Comparison of ENCODE assay signal across 12 cellular contexts in the genomic region with DNA sequence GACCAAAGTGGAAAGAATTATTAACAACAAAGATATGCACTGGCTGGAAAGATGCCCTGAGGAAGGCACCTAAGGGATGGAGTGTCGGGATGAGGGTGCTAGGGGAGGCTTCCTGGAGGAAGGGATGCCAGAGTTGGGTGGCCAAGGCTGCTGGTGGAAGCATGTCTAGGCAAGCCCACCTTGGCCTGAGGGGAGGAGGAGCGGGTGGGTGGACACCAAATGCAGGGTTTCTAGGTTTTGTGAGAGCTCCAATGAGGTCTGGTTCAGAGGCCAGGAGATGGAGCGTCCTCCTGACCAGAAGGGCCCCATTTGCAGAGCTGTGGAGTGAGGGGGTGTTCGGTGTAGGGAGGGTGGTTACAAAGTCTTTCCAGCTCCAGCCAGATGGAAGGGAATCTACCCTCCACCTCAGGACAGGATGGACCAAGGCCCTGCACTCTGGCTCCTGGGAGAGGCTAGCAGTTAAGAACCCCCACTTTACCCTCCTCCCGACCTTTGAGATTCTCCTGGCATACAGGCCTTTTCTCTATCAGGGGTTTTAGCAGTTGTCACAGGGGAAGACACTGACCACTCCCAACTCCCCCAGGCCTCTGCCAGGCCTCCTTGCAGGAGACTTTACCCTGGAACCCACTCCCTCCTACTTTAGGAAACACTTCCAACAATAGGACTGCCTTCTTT. TPM values are rescaled to one million over a fixed set of nuclear protein-coding genes. Genes with fewer than 3 reads are reported as not detected.
A peak's percentile ranks its signal among the peaks of the same experiment; 100 is the strongest.
DNase-seq lines count a peak whose midpoint lies in the region; ATAC-seq, FAIRE-seq and TF ChIP-seq lines count a peak whose summit lies in the region.
"Had no signal": no experiment of that assay in that cellular context is flagged by ENCODE, and none has a peak within 500 bp of the region (broad histone marks: within the 10 kb centered on the region; RNA-seq: fewer than 3 reads in every experiment).

No MANE protein-coding gene starts in this region.

- no peak for TF ChIP-seq POLR2A in H54 (IDR thresholded peaks at IDR 0.05; ENCODE audit: low read depth, low read length)

- no peak for TF ChIP-seq CTCF in Caco-2 (IDR thresholded peaks at IDR 0.05; ENCODE audit: insufficient read depth in 1 of 2, low read depth in 1 of 2, low read length in 1 of 2, severe bottlenecking in 1 of 2, unreplicated experiment in 1 of 2)

- H3K36me3 ChIP-seq in BLaER1: peaks cover 12% of the 10 kb centered on the region
- peaks cover 6% of the 10 kb centered on the region for H3K36me3 ChIP-seq in Caco-2 (ENCODE audit: control insufficient read depth, insufficient read depth, low read length)
- H3K36me3 ChIP-seq in naive thymus-derived CD4-positive, alpha-beta T cell (ENCODE audit: control insufficient read depth in 2 of 3, insufficient read depth in 3 of 3, low read length in 3 of 3): peaks cover 0 to 25% (median 11%) of the 10 kb centered on the region in 3 experiments

- H3K4me3 Mint-ChIP-seq in Caco-2 (ENCODE audit: unreplicated experiment): no peak overlapping the region
- peak overlapping the region; percentile 9 for H3K4me3 Mint-ChIP-seq in activated naive CD8-positive, alpha-beta T cell treated with anti-CD3 and anti-CD28 coated beads, Interleukin-2, amount 50 U/mL, for 24 hours
- peak overlapping the region in 4 of 10 donors; percentile 17 to 51 (median 29) for H3K4me3 Mint-ChIP-seq in naive thymus-derived CD4-positive, alpha-beta T cell
- H3K4me3 Mint-ChIP-seq: HFFc6 had no signal

- CTCF ChIA-PET in Caco-2 (lab: Charles Lee): no interaction called here
- CTCF ChIA-PET in naive thymus-derived CD4-positive, alpha-beta T cell (lab: Charles Lee): interaction anchor here (0.8 to 1.8 kb wide), 2 partner anchors 10 to 23 kb away, joined by 3 to 4 read pairs; no protein-coding TSS in a partner anchor

- H3K4me1 ChIP-seq in BLaER1 (peaks cover 81% of the 10 kb centered on the region), Caco-2 (peaks cover 18% of the 10 kb centered on the region)
- H3K4me1 ChIP-seq in naive thymus-derived CD4-positive, alpha-beta T cell (ENCODE audit: control insufficient read depth in 2 of 2, insufficient read depth in 2 of 2, low read length in 2 of 2): peaks cover 7 to 9% of the 10 kb centered on the region in 2 donors

- peak overlapping the region; percentile 27; the same call in 1 of the 2 replicates for H3K27ac ChIP-seq in BLaER1
- no peak overlapping the region for H3K27ac ChIP-seq in naive thymus-derived CD4-positive, alpha-beta T cell (ENCODE audit: low read depth, low read length)

- peaks cover 19% of the 10 kb centered on the region for H4K20me1 ChIP-seq in BLaER1

- no TSS peak for BruUV-seq in Caco-2 (replicated peaks; lab: Mats Ljungman, UMichigan)

- no peaks in the 10 kb centered on the region for H3K27me3 ChIP-seq in BLaER1
- no peaks in the 10 kb centered on the region for H3K27me3 ChIP-seq in Caco-2 (replicated peaks; ENCODE audit: control insufficient read depth, insufficient read depth, low read length)
- H3K27me3 ChIP-seq in naive thymus-derived CD4-positive, alpha-beta T cell (ENCODE audit: control insufficient read depth in 2 of 2, insufficient read depth in 2 of 2, low read length in 2 of 2): no peaks in the 10 kb centered on the region

- intact Hi-C loops in Caco-2 (cut with micrococcal nuclease; ENCODE audit: unreplicated experiment): loop anchor here (2.0 kb wide), 1 partner anchor 314 kb away; no protein-coding TSS in a partner anchor
- intact Hi-C loops in naive thymus-derived CD4-positive, alpha-beta T cell (cut with micrococcal nuclease): loop anchor here in 1 of 2 donors (5.0 kb wide), 1 partner anchor 422 kb away; a partner anchor contains a TSS

- peaks cover 26% of the 10 kb centered on the region for H3K4me1 Mint-ChIP-seq in Caco-2 (ENCODE audit: low read depth, unreplicated experiment)
- H3K4me1 Mint-ChIP-seq in activated naive CD8-positive, alpha-beta T cell treated with anti-CD3 and anti-CD28 coated beads, Interleukin-2, amount 50 U/mL, for 24 hours: peaks cover 37% of the 10 kb centered on the region
- H3K4me1 Mint-ChIP-seq in naive thymus-derived CD4-positive, alpha-beta T cell: peaks cover 17 to 41% (median 36%) of the 10 kb centered on the region in 7 donors

- POLR2A ChIA-PET in Caco-2 (lab: Charles Lee): interaction anchor here (0.6 to 1.7 kb wide), 2 partner anchors 10 to 16 kb away, joined by 4 to 5 read pairs; no protein-coding TSS in a partner anchor
- POLR2A ChIA-PET in naive thymus-derived CD4-positive, alpha-beta T cell (lab: Charles Lee): interaction anchor here (0.7 to 10.1 kb wide), 5 partner anchors 11 to 58 kb away, joined by 3 to 219 read pairs (median 86); no protein-coding TSS in a partner anchor

- H3K27ac Mint-ChIP-seq in Caco-2 (ENCODE audit: unreplicated experiment): peak overlapping the region; percentile 99
- peak overlapping the region; percentile 65 for H3K27ac Mint-ChIP-seq in activated naive CD8-positive, alpha-beta T cell treated with anti-CD3 and anti-CD28 coated beads, Interleukin-2, amount 50 U/mL, for 24 hours
- peak overlapping the region in 8 of 9 donors; percentile 1 to 95 (median 56) for H3K27ac Mint-ChIP-seq in naive thymus-derived CD4-positive, alpha-beta T cell
- H3K27ac Mint-ChIP-seq: HFFc6 had no signal

- no peak overlapping the region; the same call in 1 of the 2 replicates for H3K4me2 ChIP-seq in BLaER1

- H3K36me3 Mint-ChIP-seq in Caco-2 (ENCODE audit: insufficient read depth, unreplicated experiment): peaks cover 57% of the 10 kb centered on the region
- peaks cover 23% of the 10 kb centered on the region for H3K36me3 Mint-ChIP-seq in activated naive CD8-positive, alpha-beta T cell treated with anti-CD3 and anti-CD28 coated beads, Interleukin-2, amount 50 U/mL, for 24 hours (ENCODE audit: low read depth)
- H3K36me3 Mint-ChIP-seq in naive thymus-derived CD4-positive, alpha-beta T cell: peaks cover 9 to 20% (median 13%) of the 10 kb centered on the region in 5 donors

- no peak for ATAC-seq in activated naive CD8-positive, alpha-beta T cell treated with anti-CD3 and anti-CD28 coated beads, Interleukin-2, amount 50 U/mL, for 24 hours
- ATAC-seq in naive thymus-derived CD4-positive, alpha-beta T cell: no peak

- no peak for FAIRE-seq in H54 (lab: Jason Lieb, UNC)

- no peaks in the 10 kb centered on the region for H3K27me3 Mint-ChIP-seq in Caco-2 (ENCODE audit: insufficient read depth, unreplicated experiment)
- H3K27me3 Mint-ChIP-seq in activated naive CD8-positive, alpha-beta T cell treated with anti-CD3 and anti-CD28 coated beads, Interleukin-2, amount 50 U/mL, for 24 hours: no peaks in the 10 kb centered on the region
- H3K27me3 Mint-ChIP-seq in naive thymus-derived CD4-positive, alpha-beta T cell: no peaks in the 10 kb centered on the region

- H3K4me3 ChIP-seq in BLaER1: no peak overlapping the region
- H3K4me3 ChIP-seq in Caco-2 (ENCODE audit: low read depth, low read length): no peak overlapping the region
- H3K4me3 ChIP-seq in naive thymus-derived CD4-positive, alpha-beta T cell (ENCODE audit: low read length): no peak overlapping the region
- H3K4me3 ChIP-seq: lung had no signal

- H3K9me3 ChIP-seq in BLaER1 (no peaks in the 10 kb centered on the region), Caco-2 (no peaks in the 10 kb centered on the region)
- no peaks in the 10 kb centered on the region for H3K9me3 ChIP-seq in naive thymus-derived CD4-positive, alpha-beta T cell (ENCODE audit: control insufficient read depth in 2 of 3, low read length in 3 of 3)

- H3K9me3 Mint-ChIP-seq in Caco-2 (ENCODE audit: unreplicated experiment): no peaks in the 10 kb centered on the region
- H3K9me3 Mint-ChIP-seq in activated naive CD8-positive, alpha-beta T cell treated with anti-CD3 and anti-CD28 coated beads, Interleukin-2, amount 50 U/mL, for 24 hours: no peaks in the 10 kb centered on the region
- H3K9me3 Mint-ChIP-seq in naive thymus-derived CD4-positive, alpha-beta T cell: peaks cover 0 to 2% (median 0%) of the 10 kb centered on the region in 11 donors
- H3K9me3 Mint-ChIP-seq: HFFc6 had no signal

- no peak overlapping the region for H3K9ac ChIP-seq in BLaER1

- DNase-seq in Caco-2 (no peak), NCI-H187 treated with DMSO at 0.1 percent for 48 hours (lab: John Stamatoyannopoulos, UW) (no peak), H54 (ENCODE audit: insufficient read length, low spot score) (no peak), NCI-H345 (lab: John Stamatoyannopoulos, UW) (no peak), iPS-NIHi7 (ENCODE audit: extremely low spot score) (no peak)
- no peak for DNase-seq in activated naive CD8-positive, alpha-beta T cell treated with anti-CD3 and anti-CD28 coated beads, Interleukin-2, amount 50 U/mL, for 24 hours
- no peak for DNase-seq in naive thymus-derived CD4-positive, alpha-beta T cell
- DNase-seq: activated CD4-positive, alpha-beta T cell treated with anti-CD3 and anti-CD28 coated beads, Interleukin-2, amount 50 U/mL, for 4 hours; HFFc6; NCI-H1694 treated with DMSO at 0.1 percent for 48 hours had no signal

RNA-seq across cellular contexts. Expression of a gene that starts 3.0 kb away (rescaled TPM):
- total RNA-seq in Caco-2 (2022): 152 and 155 TPM in 2 replicates
- 100 to 1,000 TPM in 3 of 5 experiments, 10 to 100 TPM in 2; 25.4 to 335 (median 135) TPM for total RNA-seq in naive thymus-derived CD4-positive, alpha-beta T cell
- polyA plus RNA-seq in naive thymus-derived CD4-positive, alpha-beta T cell: 100 to 1,000 TPM in 1 of 2 donors, 10 to 100 TPM in 1; 80.4 to 219 TPM

RNA-seq across cellular contexts. Expression of a gene that starts 54.7 kb away (rescaled TPM):
- total RNA-seq in Caco-2 (2022): 60.1 and 73.7 TPM in 2 replicates
- 10 to 100 TPM; 19.4 to 33.1 (median 24.2) TPM for total RNA-seq in naive thymus-derived CD4-positive, alpha-beta T cell
- 10 to 100 TPM; 25.2 to 27.1 TPM for polyA plus RNA-seq in naive thymus-derived CD4-positive, alpha-beta T cell

RNA-seq across cellular contexts. Expression of a gene that starts 54.9 kb away (rescaled TPM):
- 134 and 144 TPM in 2 replicates for total RNA-seq in Caco-2 (2022)
- total RNA-seq in naive thymus-derived CD4-positive, alpha-beta T cell: 100 to 1,000 TPM in 3 of 5 experiments, 10 to 100 TPM in 2; 85.5 to 131 (median 105) TPM
- polyA plus RNA-seq in naive thymus-derived CD4-positive, alpha-beta T cell: 100 to 1,000 TPM; 318 to 445 TPM
